8 cellular contexts compared by ENCODE assay signal in the genomic region with DNA sequence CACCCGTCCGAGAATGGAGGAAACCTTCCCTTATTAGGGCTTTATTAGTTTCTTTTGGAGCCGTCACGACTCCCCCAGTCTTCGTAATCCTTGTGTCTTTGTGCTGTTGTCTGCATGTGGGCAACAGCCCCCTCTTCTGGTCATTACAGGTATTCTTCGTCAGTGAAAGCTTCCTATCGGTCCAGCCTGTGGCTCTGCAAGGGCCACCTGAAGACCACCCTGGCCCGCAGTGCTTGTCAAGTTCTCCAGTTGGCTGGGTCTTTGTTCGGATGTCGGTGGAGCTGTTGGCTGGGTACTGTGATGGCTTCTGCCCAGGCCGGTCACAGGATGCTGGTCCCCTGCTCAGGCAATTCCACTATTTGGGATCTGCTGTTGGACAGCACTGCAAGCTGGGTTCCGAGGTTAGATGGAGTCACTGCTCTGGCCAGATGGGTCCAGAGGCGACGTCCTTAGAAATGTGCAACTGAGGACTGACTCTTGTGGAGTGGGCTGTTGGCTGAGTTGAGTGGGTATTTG. TPM values are rescaled to one million over a fixed set of nuclear protein-coding genes. Genes with fewer than 3 reads are reported as not detected.
A peak's percentile ranks its signal among the peaks of the same experiment; 100 is the strongest.
DNase-seq lines count a peak whose midpoint lies in the region; ATAC-seq and TF ChIP-seq lines count a peak whose summit lies in the region.

No MANE protein-coding gene starts in this region.

- no peak overlapping the region for H3K27ac Mint-ChIP-seq in activated CD4-positive, alpha-beta T cell treated with anti-CD3 and anti-CD28 coated beads for 36 hours

- H3K9me3 Mint-ChIP-seq in activated CD4-positive, alpha-beta T cell treated with anti-CD3 and anti-CD28 coated beads for 36 hours (ENCODE audit: low read depth), result peaks cover 6% of the 10 kb centered on the region

- no peaks in the 10 kb centered on the region for H3K4me1 ChIP-seq in A673 (ENCODE audit: insufficient read depth, low read length, poor library complexity, severe bottlenecking)
- H3K4me1 ChIP-seq in effector memory CD4-positive, alpha-beta T cell (ENCODE audit: control insufficient read depth, insufficient read depth, low read length, poor library complexity, severe bottlenecking), result no peaks in the 10 kb centered on the region

- H3K4me1 Mint-ChIP-seq in activated CD4-positive, alpha-beta T cell treated with anti-CD3 and anti-CD28 coated beads for 36 hours, result no peaks in the 10 kb centered on the region

- no TSS peak for BruUV-seq in A673 (replicated peaks; lab: Mats Ljungman, UMichigan)

- H3K36me3 ChIP-seq in A673 (ENCODE audit: insufficient read depth, low read length, poor library complexity, severe bottlenecking), result peaks cover 76% of the 10 kb centered on the region
- peaks cover 11% of the 10 kb centered on the region for H3K36me3 ChIP-seq in effector memory CD4-positive, alpha-beta T cell (ENCODE audit: control insufficient read depth, insufficient read depth, low read length)

- H3K27ac ChIP-seq in A673 (ENCODE audit: low read depth, low read length, poor library complexity, severe bottlenecking), result no peak overlapping the region
- H3K27ac ChIP-seq in effector memory CD4-positive, alpha-beta T cell (ENCODE audit: insufficient read depth, low read length, poor library complexity, severe bottlenecking), result no peak overlapping the region

- no peaks in the 10 kb centered on the region for H3K27me3 ChIP-seq in A673 (replicated peaks; ENCODE audit: insufficient read depth, low read depth, low read length, poor library complexity)
- no peaks in the 10 kb centered on the region for H3K27me3 ChIP-seq in effector memory CD4-positive, alpha-beta T cell (replicated peaks; ENCODE audit: control insufficient read depth, insufficient read depth, low read length, poor library complexity, severe bottlenecking)

- H3K36me3 Mint-ChIP-seq in activated CD4-positive, alpha-beta T cell treated with anti-CD3 and anti-CD28 coated beads for 36 hours (ENCODE audit: low read depth), result peaks cover 52% of the 10 kb centered on the region

- DNase-seq in A673 (ENCODE audit: low spot score) (peak; percentile 80), NCI-H1694 (lab: John Stamatoyannopoulos, UW) (peak; percentile 79), lung microvascular endothelial cell (ENCODE audit: low read depth in 2 of 2) (peak; percentile 77 to 82)
- DNase-seq in activated CD4-positive, alpha-beta T cell treated with anti-CD3 and anti-CD28 coated beads for 36 hours, result peak; percentile 62
- DNase-seq in effector memory CD4-positive, alpha-beta T cell, result peak; percentile 9 to 36 (median 11)
- peak; percentile 47 for DNase-seq in stimulated activated naive CD8-positive, alpha-beta T cell treated with anti-CD3 and anti-CD28 coated beads, Interleukin-15, Interleukin-2, amounts not matched to agents 100 U/mL and 50 U/mL, for 24 hours

- peak; percentile 66 for ATAC-seq in activated CD4-positive, alpha-beta T cell treated with anti-CD3 and anti-CD28 coated beads for 36 hours
- peak; percentile 43 for ATAC-seq in stimulated activated naive CD8-positive, alpha-beta T cell treated with anti-CD3 and anti-CD28 coated beads, Interleukin-15, Interleukin-2, amounts not matched to agents 100 U/mL and 50 U/mL, for 24 hours
- ATAC-seq in GM18867 (IDR thresholded peaks at IDR 0.05; ENCODE audit: unreplicated experiment), result no peak

- no peaks in the 10 kb centered on the region for H3K27me3 Mint-ChIP-seq in activated CD4-positive, alpha-beta T cell treated with anti-CD3 and anti-CD28 coated beads for 36 hours

- POLR2A ChIA-PET in A673 (lab: Charles Lee; ENCODE audit: low non-redundant PET), result no interaction called here
- POLR2A ChIA-PET in activated CD4-positive, alpha-beta T cell treated with anti-CD3 and anti-CD28 coated beads for 36 hours (lab: Charles Lee), result interaction anchor here (0.5 to 0.7 kb wide), 2 partner anchors 20 to 314 kb away, joined by 3 read pairs; a partner anchor contains a TSS

- TF ChIP-seq CTCF in A673 (conservative IDR thresholded peaks at IDR 0.05; ENCODE audit: low read depth, low read length) (peak; percentile 90), GM12875 (IDR thresholded peaks at IDR 0.05; ENCODE audit: borderline replicate concordance, insufficient read depth, low read depth, low read length) (peak; percentile 79)

- CTCF ChIA-PET in A673 (lab: Charles Lee), result interaction anchor here (0.6 to 1.2 kb wide), 6 partner anchors 19 to 700 kb away, joined by 3 to 23 read pairs (median 4); partner anchors contain the start of gene E2F6
- CTCF ChIA-PET in activated CD4-positive, alpha-beta T cell treated with anti-CD3 and anti-CD28 coated beads for 36 hours (lab: Charles Lee), result interaction anchor here (0.5 to 2.1 kb wide), 11 partner anchors 11 to 423 kb away, joined by 3 to 28 read pairs (median 4); a partner anchor contains a TSS

- H3K9me3 ChIP-seq in A673 (ENCODE audit: low read depth, low read length, poor library complexity, severe bottlenecking), result no peaks in the 10 kb centered on the region
- H3K9me3 ChIP-seq in effector memory CD4-positive, alpha-beta T cell (ENCODE audit: control insufficient read depth, low read length), result no peaks in the 10 kb centered on the region

- intact Hi-C loops in A673 (cut with micrococcal nuclease; ENCODE audit: unreplicated experiment), result loop anchor here (1.0 to 10.0 kb wide), 3 partner anchors 212 to 612 kb away; no protein-coding TSS in a partner anchor
- intact Hi-C loops in activated CD4-positive, alpha-beta T cell treated with anti-CD3 and anti-CD28 coated beads for 36 hours (cut with DNase I, micrococcal nuclease), result loop anchor here (1.0 to 2.0 kb wide), 4 partner anchors 212 to 612 kb away; no protein-coding TSS in a partner anchor

- H3K4me3 Mint-ChIP-seq in activated CD4-positive, alpha-beta T cell treated with anti-CD3 and anti-CD28 coated beads for 36 hours, result no peak overlapping the region

- H3K4me3 ChIP-seq in A673 (ENCODE audit: low read depth, low read length, poor library complexity, severe bottlenecking) (no peak overlapping the region), GM12875 (ENCODE audit: low read depth, low read length) (no peak overlapping the region)
- no peak overlapping the region for H3K4me3 ChIP-seq in effector memory CD4-positive, alpha-beta T cell (ENCODE audit: insufficient read depth, low read depth, low read length, poor library complexity, severe bottlenecking)

RNA-seq across cellular contexts. Expression of gene E2F6, which starts 19.2 kb away (rescaled TPM):
- 32.8 and 35.5 TPM in 2 replicates for total RNA-seq in A673 (2021)
- 10 to 100 TPM in 1 of 2 experiments, 1 to 10 TPM in 1; 7.2 to 10.6 TPM for total RNA-seq in activated CD4-positive, alpha-beta T cell treated with anti-CD3 and anti-CD28 coated beads for 36 hours
- 7.4 and 10.9 TPM in 2 replicates for total RNA-seq in lung microvascular endothelial cell

Comparison
In these comparisons a context has a peak if more than half of its experiments do, and no peak if none do; other contexts are left out.
1. DNase-seq: peak in every context shown above with its lines; median percentile 80 in A673; 80 in lung microvascular endothelial cell; 79 in NCI-H1694; 62 in activated CD4-positive, alpha-beta T cell treated with anti-CD3 and anti-CD28 coated beads for 36 hours; 47 in stimulated activated naive CD8-positive, alpha-beta T cell treated with anti-CD3 and anti-CD28 coated beads, Interleukin-15, Interleukin-2, amounts not matched to agents 100 U/mL and 50 U/mL, for 24 hours; 11 in effector memory CD4-positive, alpha-beta T cell.